ENCODE assay signal across 7 cellular contexts in genomic region chr11:46669606-46670243, GRCh38. TPM values are rescaled to one million over a fixed set of nuclear protein-coding genes. Genes with fewer than 3 reads are reported as not detected.
A peak's percentile ranks its signal among the peaks of the same experiment; 100 is the strongest.
DNase-seq lines count a peak whose midpoint lies in the region; ATAC-seq and TF ChIP-seq lines count a peak whose summit lies in the region.
"Had no signal": no experiment of that assay in that cellular context is flagged by ENCODE, and none has a peak within 500 bp of the region (broad histone marks: within the 10 kb centered on the region; RNA-seq: fewer than 3 reads in every experiment).

No MANE protein-coding gene starts in this region.

- TF ChIP-seq CTCF in glutamatergic neuron (IDR thresholded peaks at IDR 0.05; ENCODE audit: partially characterized antibody, unreplicated experiment) = peak; percentile 10

- no peak overlapping the region for H3K4me3 Mint-ChIP-seq in glutamatergic neuron (ENCODE audit: unreplicated experiment)

- H3K9me3 Mint-ChIP-seq in glutamatergic neuron (ENCODE audit: unreplicated experiment) = peaks cover 15% of the 10 kb centered on the region

- peaks cover 11% of the 10 kb centered on the region for H3K27me3 Mint-ChIP-seq in glutamatergic neuron (ENCODE audit: unreplicated experiment)

- DNase-seq in CMK (ENCODE audit: low read depth) (peak; percentile 34), NOMO-1 treated with DMSO at 0.1 percent for 48 hours (lab: John Stamatoyannopoulos, UW; ENCODE audit: unreplicated experiment) (peak; percentile 63), glutamatergic neuron (no peak), COR-L47 (lab: John Stamatoyannopoulos, UW) (no peak)
- DNase-seq: GOT3 had no signal

- H3K36me3 Mint-ChIP-seq in glutamatergic neuron (ENCODE audit: unreplicated experiment) = peaks cover 13% of the 10 kb centered on the region

- H3K4me1 Mint-ChIP-seq in glutamatergic neuron (ENCODE audit: low read depth, unreplicated experiment) = peaks cover 22% of the 10 kb centered on the region

- no peak for ATAC-seq in GM19395 (IDR thresholded peaks at IDR 0.05; ENCODE audit: unreplicated experiment)
- ATAC-seq in HG03432 (IDR thresholded peaks at IDR 0.05; ENCODE audit: unreplicated experiment) = no peak

- no peak overlapping the region for H3K27ac Mint-ChIP-seq in glutamatergic neuron (ENCODE audit: unreplicated experiment)

RNA-seq across cellular contexts. Expression of gene ARHGAP1, which starts 30.7 kb away (rescaled TPM):
- total RNA-seq in glutamatergic neuron (ENCODE audit: unreplicated experiment) = 38.4 TPM

RNA-seq across cellular contexts. Expression of gene ZNF408, which starts 31.1 kb away (rescaled TPM):
- 10.6 TPM for total RNA-seq in glutamatergic neuron (ENCODE audit: unreplicated experiment)

RNA-seq across cellular contexts. Expression of gene F2, which starts 49.3 kb away (rescaled TPM):
- 0.29 TPM for total RNA-seq in glutamatergic neuron (ENCODE audit: unreplicated experiment)

RNA-seq across cellular contexts. Expression of gene ATG13, which starts 52.4 kb away (rescaled TPM):
- total RNA-seq in glutamatergic neuron (ENCODE audit: unreplicated experiment) = 87.7 TPM

RNA-seq across cellular contexts. Expression of gene HARBI1, which starts 52.7 kb away (rescaled TPM):
- 11.1 TPM for total RNA-seq in glutamatergic neuron (ENCODE audit: unreplicated experiment)

Comparison
In these comparisons a context has a peak if more than half of its experiments do, and no peak if none do; other contexts are left out.
1. DNase-seq: peak in CMK (single experiment) and NOMO-1 treated with DMSO at 0.1 percent for 48 hours (single experiment); none in glutamatergic neuron (single experiment) and COR-L47 (single experiment).